ENCODE assay signal across 11 cellular contexts in the genomic region with DNA sequence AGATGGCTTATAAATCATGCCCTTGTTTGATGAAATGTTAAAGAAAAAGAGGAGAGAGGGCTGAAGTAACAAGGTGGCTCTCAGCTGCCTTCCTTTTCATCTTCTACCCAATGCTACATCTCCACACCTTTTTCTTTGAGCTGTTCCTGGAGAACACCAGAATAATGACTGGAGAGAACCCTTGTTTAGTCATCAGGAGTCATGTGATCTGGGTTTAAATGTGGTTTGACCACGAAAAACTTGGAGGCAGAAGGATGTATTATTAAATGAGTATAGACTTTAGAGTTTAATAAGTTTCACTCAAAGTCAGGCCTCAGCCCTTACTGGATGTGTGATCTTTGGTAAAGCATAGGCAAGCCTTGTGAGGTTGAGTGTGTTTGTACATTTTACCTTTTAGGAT.
DNase-seq lines count a peak whose midpoint lies in the region; ATAC-seq and TF ChIP-seq lines count a peak whose summit lies in the region.
"Had no signal": no experiment of that assay in that cellular context is flagged by ENCODE, and none has a peak within 500 bp of the region (broad histone marks: within the 10 kb centered on the region; RNA-seq: fewer than 3 reads in every experiment).

No MANE protein-coding gene starts in this region.

- intact Hi-C loops in activated CD4-positive, alpha-beta memory T cell treated with anti-CD3 and anti-CD28 coated beads for 36 hours (cut with micrococcal nuclease): loop anchor here (1.0 to 5.0 kb wide), 15 partner anchors 9 to 575 kb away; no protein-coding TSS in a partner anchor

- TF ChIP-seq CTCF in neutrophil (IDR thresholded peaks at IDR 0.05) (no peak), WERI-Rb-1 (IDR thresholded peaks at IDR 0.05; ENCODE audit: low read depth, low read length) (no peak)

- peaks cover 40% of the 10 kb centered on the region for H3K4me1 Mint-ChIP-seq in activated CD4-positive, alpha-beta memory T cell treated with anti-CD3 and anti-CD28 coated beads for 36 hours (ENCODE audit: low read depth)

- peaks cover 7% of the 10 kb centered on the region for H3K27me3 Mint-ChIP-seq in activated CD4-positive, alpha-beta memory T cell treated with anti-CD3 and anti-CD28 coated beads for 36 hours

- no peaks in the 10 kb centered on the region for H3K27me3 ChIP-seq in neutrophil
- no peaks in the 10 kb centered on the region for H3K27me3 ChIP-seq in WERI-Rb-1 (ENCODE audit: insufficient read depth, low read depth, severe bottlenecking)

- H3K4me3 Mint-ChIP-seq in activated CD4-positive, alpha-beta memory T cell treated with anti-CD3 and anti-CD28 coated beads for 36 hours: peak overlapping the region; percentile 55

- DNase-seq in NOMO-1 treated with DMSO at 0.1 percent for 48 hours (lab: John Stamatoyannopoulos, UW; ENCODE audit: unreplicated experiment) (peak; percentile 31), NOMO-1 treated with dmso at 0.1 percent for 144 hours (lab: John Stamatoyannopoulos, UW; ENCODE audit: unreplicated experiment) (no peak), NCI-H1417 treated with DMSO at 0.1 percent for 48 hours (lab: John Stamatoyannopoulos, UW) (no peak), WERI-Rb-1 (no peak)
- peak; percentile 22 for DNase-seq in activated CD4-positive, alpha-beta memory T cell treated with anti-CD3 and anti-CD28 coated beads for 36 hours
- DNase-seq: glutamatergic neuron, NCI-H187 treated with DMSO at 0.1 percent for 48 hours had no signal

- H3K27ac ChIP-seq in neutrophil (peak overlapping the region; percentile 73), WERI-Rb-1 (no peak overlapping the region)
- H3K27ac ChIP-seq: 22Rv1 had no signal

- H3K9me3 ChIP-seq in neutrophil: no peaks in the 10 kb centered on the region
- no peaks in the 10 kb centered on the region for H3K9me3 ChIP-seq in WERI-Rb-1 (ENCODE audit: severe bottlenecking)

- ATAC-seq in HG03060 (IDR thresholded peaks at IDR 0.05; ENCODE audit: low read depth, unreplicated experiment) (peak; percentile 4), HG02852 (IDR thresholded peaks at IDR 0.05; ENCODE audit: unreplicated experiment) (no peak)

- H3K27ac Mint-ChIP-seq in activated CD4-positive, alpha-beta memory T cell treated with anti-CD3 and anti-CD28 coated beads for 36 hours: peak overlapping the region; percentile 91

- peaks cover 60 to 61% of the 10 kb centered on the region in 2 experiments for H3K4me1 ChIP-seq in neutrophil (ENCODE audit: control insufficient read depth in 1 of 2, insufficient read depth in 1 of 2, low read depth in 1 of 2, low read length in 1 of 2)

- H3K36me3 Mint-ChIP-seq in activated CD4-positive, alpha-beta memory T cell treated with anti-CD3 and anti-CD28 coated beads for 36 hours: no peaks in the 10 kb centered on the region

- CTCF ChIA-PET in activated CD4-positive, alpha-beta memory T cell treated with anti-CD3 and anti-CD28 coated beads for 36 hours (lab: Charles Lee): interaction anchor here (1.4 to 1.5 kb wide), 4 partner anchors 22 to 377 kb away, joined by 3 to 4 read pairs (median 3); no protein-coding TSS in a partner anchor

- no peaks in the 10 kb centered on the region for H3K9me3 Mint-ChIP-seq in activated CD4-positive, alpha-beta memory T cell treated with anti-CD3 and anti-CD28 coated beads for 36 hours

- H3K4me3 ChIP-seq in neutrophil (ENCODE audit: low read depth in 1 of 2, low read length in 1 of 2): no peak overlapping the region
- no peak overlapping the region for H3K4me3 ChIP-seq in WERI-Rb-1 (ENCODE audit: low read depth, low read length)

- H3K36me3 ChIP-seq in neutrophil (no peaks in the 10 kb centered on the region), WERI-Rb-1 (no peaks in the 10 kb centered on the region)

- POLR2A ChIA-PET in activated CD4-positive, alpha-beta memory T cell treated with anti-CD3 and anti-CD28 coated beads for 36 hours (lab: Charles Lee): interaction anchor here (0.8 to 1.9 kb wide), 6 partner anchors 22 to 231 kb away, joined by 3 to 10 read pairs (median 3); no protein-coding TSS in a partner anchor

Comparison
In these comparisons a context has a peak if more than half of its experiments do, and no peak if none do; other contexts are left out.
1. DNase-seq: peak in NOMO-1 treated with DMSO at 0.1 percent for 48 hours (single experiment) and activated CD4-positive, alpha-beta memory T cell treated with anti-CD3 and anti-CD28 coated beads for 36 hours (single experiment); none in NOMO-1 treated with dmso at 0.1 percent for 144 hours (single experiment), NCI-H1417 treated with DMSO at 0.1 percent for 48 hours (single experiment) and WERI-Rb-1 (single experiment).